ENCODE assay signal across 24 cellular contexts in the genomic region with DNA sequence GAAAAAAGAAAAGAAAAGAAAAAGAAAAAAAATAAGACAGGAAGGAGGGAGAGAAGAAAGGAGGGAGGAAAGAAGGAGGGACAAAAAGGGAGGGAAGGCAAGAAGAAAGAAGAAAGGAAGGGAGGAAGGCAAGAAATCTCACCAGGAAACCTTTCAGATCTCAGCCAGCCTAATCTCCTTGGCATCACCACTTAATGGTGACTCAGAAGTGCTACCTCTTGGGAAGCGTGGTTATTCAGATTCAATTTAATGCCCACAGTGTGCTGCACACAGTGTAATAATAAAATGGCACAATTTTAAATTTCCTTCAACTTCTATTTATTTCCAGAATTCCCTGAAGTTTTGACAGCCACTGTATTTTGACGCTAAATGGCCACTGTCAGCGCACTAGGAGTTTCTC. TPM values are rescaled to one million over a fixed set of nuclear protein-coding genes. Genes with fewer than 3 reads are reported as not detected.
DNase-seq lines count a peak whose midpoint lies in the region; ATAC-seq and TF ChIP-seq lines count a peak whose summit lies in the region.
"Had no signal": no experiment of that assay in that cellular context is flagged by ENCODE, and none has a peak within 500 bp of the region (broad histone marks: within the 10 kb centered on the region; RNA-seq: fewer than 3 reads in every experiment).

No MANE protein-coding gene starts in this region.

- no peak overlapping the region for H3K4me2 ChIP-seq in mammary epithelial cell (ENCODE audit: insufficient read depth, low read depth, low read length)
- peak overlapping the region; percentile 25; the same call in 1 of the 2 replicates for H3K4me2 ChIP-seq in SK-N-SH
- H3K4me2 ChIP-seq: BLaER1, neural progenitor cell had no signal

- H2AFZ ChIP-seq in mammary epithelial cell (ENCODE audit: low read depth, low read length) (no peak overlapping the region), SK-N-SH (ENCODE audit: low read depth) (0 out of 2 replicates have a peak overlapping the region, but pooled peaks have one; percentile 15)
- H2AFZ ChIP-seq: neural progenitor cell had no signal

- H3K9ac ChIP-seq in mammary epithelial cell (ENCODE audit: insufficient read depth, low read length) (no peak overlapping the region), SK-N-SH (peak overlapping the region; percentile 6; the same call in 1 of the 2 replicates)
- H3K9ac ChIP-seq: BLaER1, neural progenitor cell had no signal

- dilution Hi-C loops in mammary epithelial cell (cut with HindIII; ENCODE audit: low sequenced_read_pairs), result no loop called here

- BruUV-seq in MCF 10A (replicated peaks; lab: Mats Ljungman, UMichigan) (no TSS peak), mammary epithelial cell (replicated peaks; lab: Mats Ljungman, UMichigan) (no TSS peak)

- POLR2A ChIA-PET in MCF 10A (lab: Yijun Ruan, JAX), result no interaction called here
- POLR2A ChIA-PET in SK-N-SH (lab: Yijun Ruan, JAX), result no interaction called here

- no peaks in the 10 kb centered on the region for H3K27me3 Mint-ChIP-seq in MCF 10A (ENCODE audit: insufficient read depth, unreplicated experiment)
- H3K27me3 Mint-ChIP-seq: progenitor cell of endocrine pancreas; stimulated activated naive B cell treated with anti-CD40 and anti-IgM and Interleukin-4, amounts not matched to agents 10 μg/mL and 1 μg/mL and 100 μg/mL, for 72 hours had no signal

- no peaks in the 10 kb centered on the region for H3K36me3 ChIP-seq in mammary epithelial cell (ENCODE audit: insufficient read depth, low read length)
- peaks cover 0 to 4% of the 10 kb centered on the region in 2 experiments for H3K36me3 ChIP-seq in SK-N-SH (replicated peaks in 1 of 2; ENCODE audit: control insufficient read depth in 1 of 2, insufficient read depth in 2 of 2, low read length in 1 of 2)
- H3K36me3 ChIP-seq: BLaER1, gastroesophageal sphincter, neural progenitor cell, thyroid gland had no signal

- DNase-seq in MCF 10A (ENCODE audit: unreplicated experiment), result peak; percentile 29
- no peak for DNase-seq in mammary epithelial cell
- DNase-seq in SK-N-SH, result no peak
- peak; percentile 3 for DNase-seq in fibroblast of gingiva (ENCODE audit: low read depth)
- no peak for DNase-seq in middle frontal gyrus (ENCODE audit: extremely low spot score, low spot score)
- DNase-seq: activated naive CD4-positive, alpha-beta T cell treated with Interleukin-2 at 50 U/mL for 16 hours; activated T-cell treated with anti-CD3 and anti-CD28 coated beads, Interleukin-2, amount 50 U/mL, for 4 hours; DMS79 treated with DMSO at 0.1 percent for 48 hours; NCI-H774; stimulated activated CD4-positive, alpha-beta T cell treated with anti-CD3 and anti-CD28 coated beads, Interleukin-2, amount 100 ng/mL, for 24 hours; stimulated activated naive B cell treated with anti-CD40 and anti-IgM and Interleukin-4, amounts not matched to agents 10 μg/mL and 1 μg/mL and 100 μg/mL, for 72 hours; thyroid gland had no signal

- H3F3A ChIP-seq in SK-N-SH (replicated peaks; ENCODE audit: insufficient read depth), result peaks cover 12% of the 10 kb centered on the region

- H3K79me2 ChIP-seq in mammary epithelial cell (ENCODE audit: insufficient read depth, low read length) (no peaks in the 10 kb centered on the region), SK-N-SH (ENCODE audit: insufficient read depth) (no peaks in the 10 kb centered on the region)

- H3K4me1 ChIP-seq in mammary epithelial cell (ENCODE audit: insufficient read depth, low read length), result no peaks in the 10 kb centered on the region
- H3K4me1 ChIP-seq in SK-N-SH (ENCODE audit: control insufficient read depth in 1 of 2, insufficient read depth in 2 of 2, low read depth in 1 of 2, low read length in 1 of 2), result peaks cover 5% of the 10 kb centered on the region in 2 experiments; a peak in 3 of 4 replicates
- H3K4me1 ChIP-seq: BLaER1, gastroesophageal sphincter, thyroid gland had no signal

- H3K9me3 ChIP-seq in mammary epithelial cell (replicated peaks; ENCODE audit: insufficient read depth, low read length) (no peaks in the 10 kb centered on the region), SK-N-SH (no peaks in the 10 kb centered on the region)
- H3K9me3 ChIP-seq: BLaER1, gastroesophageal sphincter, thyroid gland had no signal

- WGBS in mammary epithelial cell (ENCODE audit: low coverage, missing lambda C conversion rate), result 62% methylated on average over 3 of the region's 3 CpGs
- 72% methylated on average over 3 of the region's 3 CpGs for WGBS in SK-N-SH (ENCODE audit: low lambda C conversion rate)

- CTCF ChIA-PET in MCF 10A (lab: Yijun Ruan, JAX), result no interaction called here
- CTCF ChIA-PET in mammary epithelial cell (lab: Charles Lee; ENCODE audit: low non-redundant PET), result no interaction called here
- CTCF ChIA-PET in SK-N-SH (lab: Yijun Ruan, JAX), result no interaction called here

- in situ Hi-C loops in mammary epithelial cell (cut with MboI; ENCODE audit: low sequenced_read_pairs in 2 of 2), result no loop called here

- no peak for TF ChIP-seq RAD21 in SK-N-SH (IDR thresholded peaks at IDR 0.05; ENCODE audit: low read length)

- no peak overlapping the region for H3K4me3 Mint-ChIP-seq in MCF 10A (ENCODE audit: unreplicated experiment)
- H3K4me3 Mint-ChIP-seq: activated T-cell treated with anti-CD3 and anti-CD28 coated beads, Interleukin-2, amount 50 U/mL, for 4 hours; HFFc6; neural progenitor cell; stimulated activated naive B cell treated with anti-CD40 and anti-IgM and Interleukin-4, amounts not matched to agents 10 μg/mL and 1 μg/mL and 100 μg/mL, for 72 hours had no signal

- TF ChIP-seq EP300 in SK-N-SH (IDR thresholded peaks at IDR 0.05; ENCODE audit: borderline replicate concordance in 1 of 2, low read depth in 1 of 2, low read length in 1 of 2), result no peak

- H3K27ac ChIP-seq in mammary epithelial cell (ENCODE audit: insufficient read depth, low read depth, low read length) (no peak overlapping the region), SK-N-SH (ENCODE audit: low read depth in 2 of 2, low read length in 1 of 2) (peak overlapping the region in 1 of 2 experiments; percentile 64; a peak in 2 of 4 replicates)
- H3K27ac ChIP-seq: BLaER1, gastroesophageal sphincter, neural progenitor cell, thyroid gland had no signal

- peaks cover 6% of the 10 kb centered on the region for H3K4me1 Mint-ChIP-seq in MCF 10A (ENCODE audit: insufficient read depth, unreplicated experiment)
- H3K4me1 Mint-ChIP-seq: stimulated activated naive B cell treated with anti-CD40 and anti-IgM and Interleukin-4, amounts not matched to agents 10 μg/mL and 1 μg/mL and 100 μg/mL, for 72 hours had no signal

- ATAC-seq in HG03045 (IDR thresholded peaks at IDR 0.05; ENCODE audit: unreplicated experiment), result no peak
- no peak for ATAC-seq in HG03025 (IDR thresholded peaks at IDR 0.05; ENCODE audit: low FRiP score, unreplicated experiment)
- no peak for ATAC-seq in HG02885 (IDR thresholded peaks at IDR 0.05; ENCODE audit: poor library complexity, unreplicated experiment)
- ATAC-seq: activated T-cell treated with anti-CD3 and anti-CD28 coated beads, Interleukin-2, amount 50 U/mL, for 4 hours; gastroesophageal sphincter; HepG2; Right ventricle myocardium inferior; stimulated activated naive B cell treated with anti-CD40 and anti-IgM and Interleukin-4, amounts not matched to agents 10 μg/mL and 1 μg/mL and 100 μg/mL, for 72 hours had no signal

- H3K36me3 Mint-ChIP-seq in MCF 10A (ENCODE audit: insufficient read depth, unreplicated experiment), result no peaks in the 10 kb centered on the region
- H3K36me3 Mint-ChIP-seq: neural progenitor cell; stimulated activated naive B cell treated with anti-CD40 and anti-IgM and Interleukin-4, amounts not matched to agents 10 μg/mL and 1 μg/mL and 100 μg/mL, for 72 hours had no signal

- H3K27me3 ChIP-seq in mammary epithelial cell (ENCODE audit: insufficient read depth, low read length) (peaks cover 2% of the 10 kb centered on the region), SK-N-SH (ENCODE audit: insufficient read depth) (no peaks in the 10 kb centered on the region)
- H3K27me3 ChIP-seq: BLaER1, gastroesophageal sphincter, neural progenitor cell, thyroid gland had no signal

- no peak for TF ChIP-seq CTCF in MCF 10A (IDR thresholded peaks at IDR 0.05; ENCODE audit: unreplicated experiment)
- no peak for TF ChIP-seq CTCF in mammary epithelial cell (conservative IDR thresholded peaks at IDR 0.05 in 1 of 2, IDR thresholded peaks at IDR 0.05 in 1 of 2; ENCODE audit: extremely low read depth in 1 of 2, insufficient read depth in 1 of 2, low read depth in 1 of 2, low read length in 2 of 2)
- TF ChIP-seq CTCF in SK-N-SH (IDR thresholded peaks at IDR 0.05), result no peak

- H3K9me2 ChIP-seq in SK-N-SH, result no peaks in the 10 kb centered on the region

- H3K27ac Mint-ChIP-seq in MCF 10A (ENCODE audit: low read depth, unreplicated experiment), result no peak overlapping the region
- H3K27ac Mint-ChIP-seq: HFFc6; neural progenitor cell; progenitor cell of endocrine pancreas; stimulated activated naive B cell treated with anti-CD40 and anti-IgM and Interleukin-4, amounts not matched to agents 10 μg/mL and 1 μg/mL and 100 μg/mL, for 72 hours had no signal

- no peaks in the 10 kb centered on the region for H3K9me3 Mint-ChIP-seq in MCF 10A (ENCODE audit: unreplicated experiment)
- H3K9me3 Mint-ChIP-seq: activated T-cell treated with anti-CD3 and anti-CD28 coated beads, Interleukin-2, amount 50 U/mL, for 4 hours; HFFc6; neural progenitor cell had no signal

- H4K20me1 ChIP-seq in mammary epithelial cell (ENCODE audit: insufficient read depth, low read length) (no peaks in the 10 kb centered on the region), SK-N-SH (ENCODE audit: insufficient read depth) (no peaks in the 10 kb centered on the region)
- H4K20me1 ChIP-seq: BLaER1 had no signal

- intact Hi-C loops in MCF 10A (cut with micrococcal nuclease) (no loop called here), mammary epithelial cell (cut with micrococcal nuclease) (no loop called here)

- H3K4me3 ChIP-seq in mammary epithelial cell (replicated peaks in 1 of 3; ENCODE audit: insufficient read depth in 1 of 3, low read depth in 2 of 3, low read length in 3 of 3), result no peak overlapping the region
- H3K4me3 ChIP-seq in SK-N-SH (ENCODE audit: low read depth in 2 of 2, low read length in 1 of 2), result no peak overlapping the region
- H3K4me3 ChIP-seq: BLaER1, gastroesophageal sphincter, neural progenitor cell, skin epidermis, thyroid gland had no signal

TF ChIP-seq in SK-N-SH, 30 proteins besides CTCF, POLR2A, EP300 and RAD21 (continues in another document):
- TF ChIP-seq FOSL2 (IDR thresholded peaks at IDR 0.05; ENCODE audit: borderline replicate concordance, low read depth) (peak; percentile 42; the same call in 1 of the 2 replicates), TCF12 (IDR thresholded peaks at IDR 0.05) (peak; percentile 32; the same call in 1 of the 2 replicates)

RNA-seq across cellular contexts. Expression of a gene that starts 50.3 kb away (rescaled TPM):
- total RNA-seq in MCF 10A (2022), result 0.07 and 0.30 TPM in 2 replicates
- total RNA-seq in mammary epithelial cell, result under 1 TPM in 1 of 2 donors, not detected in 1; 0.17 TPM
- polyA plus RNA-seq in mammary epithelial cell, result not detected
- not detected for polyA minus RNA-seq in mammary epithelial cell
- 53.1 and 55.7 TPM in 2 replicates for polyA plus RNA-seq in SK-N-SH (2012; rRNA removed)
- 51.2 and 54.9 TPM in 2 replicates for polyA plus RNA-seq in SK-N-SH (2012; cell fraction: cytosol; rRNA removed)
- polyA plus RNA-seq in SK-N-SH (2012; cell fraction: nucleus; rRNA removed), result 38.2 and 47.2 TPM in 2 replicates
- total RNA-seq: activated CD8-positive, alpha-beta memory T cell treated with anti-CD3 and anti-CD28 coated beads for 36 hours; activated T-cell treated with anti-CD3 and anti-CD28 coated beads, Interleukin-2, amount 50 U/mL, for 4 hours; HepG2 had no signal
- polyA plus RNA-seq: HepG2 had no signal

Comparison
In these comparisons a context has a peak if more than half of its experiments do, and no peak if none do; other contexts are left out.
1. DNase-seq: peak in MCF 10A (single experiment) and fibroblast of gingiva (single experiment); none in mammary epithelial cell (single experiment), SK-N-SH (single experiment) and middle frontal gyrus (single experiment).